Comparison of ENCODE assay signal across 9 cellular contexts in the genomic region with DNA sequence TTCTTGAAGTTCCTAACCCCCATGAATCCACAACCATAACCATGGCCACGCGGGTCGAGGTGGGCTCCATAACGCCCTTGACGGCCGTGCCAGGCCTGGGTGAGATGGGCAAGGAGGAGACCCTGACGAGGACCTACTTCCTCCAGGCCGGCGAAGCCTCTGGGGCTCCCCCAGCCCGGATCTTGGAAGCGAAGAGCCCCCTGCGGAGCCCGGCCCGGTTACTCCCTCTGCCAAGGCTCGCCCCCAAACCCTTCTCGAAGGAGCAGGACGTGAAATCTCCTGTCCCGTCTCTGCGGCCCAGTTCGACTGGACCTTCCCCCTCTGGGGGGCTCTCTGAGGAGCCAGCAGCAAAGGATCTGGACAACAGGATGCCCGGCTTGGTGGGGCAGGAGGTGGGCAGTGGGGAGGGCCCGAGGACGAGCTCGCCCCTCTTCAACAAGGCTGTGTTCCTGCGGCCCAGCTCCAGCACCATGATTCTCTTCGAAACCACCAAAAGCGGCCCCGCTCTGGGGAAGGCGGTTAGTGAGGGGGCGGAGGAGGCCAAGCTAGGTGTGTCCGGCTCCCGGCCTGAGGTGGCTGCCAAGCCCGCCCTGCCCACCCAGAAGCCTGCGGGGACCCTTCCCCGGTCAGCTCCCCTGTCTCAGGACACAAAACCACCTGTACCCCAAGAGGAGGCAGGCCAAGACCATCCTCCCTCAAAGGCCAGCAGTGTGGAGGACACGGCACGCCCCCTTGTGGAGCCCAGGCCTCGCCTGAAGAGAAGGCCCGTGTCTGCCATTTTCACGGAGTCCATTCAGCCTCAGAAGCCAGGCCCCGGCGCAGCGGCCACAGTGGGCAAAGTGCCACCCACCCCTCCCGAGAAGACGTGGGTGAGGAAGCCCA.
DNase-seq lines count a peak whose midpoint lies in the region; ATAC-seq and FAIRE-seq lines count a peak whose summit lies in the region.
"Had no signal": no experiment of that assay in that cellular context is flagged by ENCODE, and none has a peak within 500 bp of the region (broad histone marks: within the 10 kb centered on the region; RNA-seq: fewer than 3 reads in every experiment).

No MANE protein-coding gene starts in this region.

- POLR2A ChIA-PET in activated naive CD8-positive, alpha-beta T cell treated with anti-CD3 and anti-CD28 coated beads, Interleukin-2, amount 10 ng/mL, durations not matched to agents 7 days and 5 days (lab: Charles Lee), result no interaction called here

- peak; percentile 36 for DNase-seq in activated naive CD8-positive, alpha-beta T cell treated with anti-CD3 and anti-CD28 coated beads, Interleukin-2, amount 10 ng/mL, durations not matched to agents 7 days and 5 days
- DNase-seq in activated naive CD8-positive, alpha-beta T cell treated with anti-CD3 and anti-CD28 coated beads for 36 hours, result no peak
- peak; percentile 8 for DNase-seq in activated naive CD8-positive, alpha-beta T cell treated with anti-CD3 and anti-CD28 coated beads, Interleukin-2, amount 50 U/mL, for 24 hours
- peak; percentile 71 for DNase-seq in iPS-NIHi11 (ENCODE audit: low spot score)
- no peak for DNase-seq in urothelium cell line (ENCODE audit: low spot score)
- no peak for DNase-seq in effector CD4-positive, alpha-beta T cell
- DNase-seq in GDM1 (lab: John Stamatoyannopoulos, UW), result no peak
- DNase-seq in DMS79 treated with DMSO at 0.1 percent for 48 hours (lab: John Stamatoyannopoulos, UW), result no peak

- FAIRE-seq in urothelium cell line (lab: Jason Lieb, UNC), result peak; percentile 90
- FAIRE-seq: islet of Langerhans had no signal

- no peak overlapping the region for H3K4me3 Mint-ChIP-seq in activated naive CD8-positive, alpha-beta T cell treated with anti-CD3 and anti-CD28 coated beads, Interleukin-2, amount 10 ng/mL, durations not matched to agents 7 days and 5 days
- no peak overlapping the region for H3K4me3 Mint-ChIP-seq in activated naive CD8-positive, alpha-beta T cell treated with anti-CD3 and anti-CD28 coated beads for 36 hours
- H3K4me3 Mint-ChIP-seq in activated naive CD8-positive, alpha-beta T cell treated with anti-CD3 and anti-CD28 coated beads, Interleukin-2, amount 50 U/mL, for 24 hours, result no peak overlapping the region

- H3K27me3 Mint-ChIP-seq in activated naive CD8-positive, alpha-beta T cell treated with anti-CD3 and anti-CD28 coated beads, Interleukin-2, amount 10 ng/mL, durations not matched to agents 7 days and 5 days, result peaks cover 5% of the 10 kb centered on the region
- H3K27me3 Mint-ChIP-seq in activated naive CD8-positive, alpha-beta T cell treated with anti-CD3 and anti-CD28 coated beads for 36 hours, result no peaks in the 10 kb centered on the region
- no peaks in the 10 kb centered on the region for H3K27me3 Mint-ChIP-seq in activated naive CD8-positive, alpha-beta T cell treated with anti-CD3 and anti-CD28 coated beads, Interleukin-2, amount 50 U/mL, for 24 hours

- H3K9me3 Mint-ChIP-seq in activated naive CD8-positive, alpha-beta T cell treated with anti-CD3 and anti-CD28 coated beads, Interleukin-2, amount 10 ng/mL, durations not matched to agents 7 days and 5 days, result no peaks in the 10 kb centered on the region
- no peaks in the 10 kb centered on the region for H3K9me3 Mint-ChIP-seq in activated naive CD8-positive, alpha-beta T cell treated with anti-CD3 and anti-CD28 coated beads for 36 hours
- no peaks in the 10 kb centered on the region for H3K9me3 Mint-ChIP-seq in activated naive CD8-positive, alpha-beta T cell treated with anti-CD3 and anti-CD28 coated beads, Interleukin-2, amount 50 U/mL, for 24 hours

- no peak overlapping the region for H3K27ac Mint-ChIP-seq in activated naive CD8-positive, alpha-beta T cell treated with anti-CD3 and anti-CD28 coated beads, Interleukin-2, amount 10 ng/mL, durations not matched to agents 7 days and 5 days
- no peak overlapping the region for H3K27ac Mint-ChIP-seq in activated naive CD8-positive, alpha-beta T cell treated with anti-CD3 and anti-CD28 coated beads for 36 hours
- H3K27ac Mint-ChIP-seq in activated naive CD8-positive, alpha-beta T cell treated with anti-CD3 and anti-CD28 coated beads, Interleukin-2, amount 50 U/mL, for 24 hours, result no peak overlapping the region

- ATAC-seq in activated naive CD8-positive, alpha-beta T cell treated with anti-CD3 and anti-CD28 coated beads, Interleukin-2, amount 10 ng/mL, durations not matched to agents 7 days and 5 days (ENCODE audit: low read depth), result no peak
- no peak for ATAC-seq in activated naive CD8-positive, alpha-beta T cell treated with anti-CD3 and anti-CD28 coated beads, Interleukin-2, amount 50 U/mL, for 24 hours

- no peaks in the 10 kb centered on the region for H3K36me3 Mint-ChIP-seq in activated naive CD8-positive, alpha-beta T cell treated with anti-CD3 and anti-CD28 coated beads, Interleukin-2, amount 10 ng/mL, durations not matched to agents 7 days and 5 days
- no peaks in the 10 kb centered on the region for H3K36me3 Mint-ChIP-seq in activated naive CD8-positive, alpha-beta T cell treated with anti-CD3 and anti-CD28 coated beads for 36 hours
- H3K36me3 Mint-ChIP-seq in activated naive CD8-positive, alpha-beta T cell treated with anti-CD3 and anti-CD28 coated beads, Interleukin-2, amount 50 U/mL, for 24 hours (ENCODE audit: low read depth), result no peaks in the 10 kb centered on the region

- H3K4me1 Mint-ChIP-seq in activated naive CD8-positive, alpha-beta T cell treated with anti-CD3 and anti-CD28 coated beads, Interleukin-2, amount 10 ng/mL, durations not matched to agents 7 days and 5 days, result peaks cover 12% of the 10 kb centered on the region
- peaks cover 3% of the 10 kb centered on the region for H3K4me1 Mint-ChIP-seq in activated naive CD8-positive, alpha-beta T cell treated with anti-CD3 and anti-CD28 coated beads for 36 hours
- peaks cover 10% of the 10 kb centered on the region for H3K4me1 Mint-ChIP-seq in activated naive CD8-positive, alpha-beta T cell treated with anti-CD3 and anti-CD28 coated beads, Interleukin-2, amount 50 U/mL, for 24 hours

Comparison
In these comparisons a context has a peak if more than half of its experiments do, and no peak if none do; other contexts are left out.
1. DNase-seq: peak in activated naive CD8-positive, alpha-beta T cell treated with anti-CD3 and anti-CD28 coated beads, Interleukin-2, amount 10 ng/mL, durations not matched to agents 7 days and 5 days (single experiment), activated naive CD8-positive, alpha-beta T cell treated with anti-CD3 and anti-CD28 coated beads, Interleukin-2, amount 50 U/mL, for 24 hours (single experiment) and iPS-NIHi11 (single experiment); none in activated naive CD8-positive, alpha-beta T cell treated with anti-CD3 and anti-CD28 coated beads for 36 hours (single experiment), urothelium cell line (single experiment), effector CD4-positive, alpha-beta T cell (single experiment), GDM1 (single experiment) and DMS79 treated with DMSO at 0.1 percent for 48 hours (single experiment).